ENCODE assay signal across 16 cellular contexts in the genomic region with DNA sequence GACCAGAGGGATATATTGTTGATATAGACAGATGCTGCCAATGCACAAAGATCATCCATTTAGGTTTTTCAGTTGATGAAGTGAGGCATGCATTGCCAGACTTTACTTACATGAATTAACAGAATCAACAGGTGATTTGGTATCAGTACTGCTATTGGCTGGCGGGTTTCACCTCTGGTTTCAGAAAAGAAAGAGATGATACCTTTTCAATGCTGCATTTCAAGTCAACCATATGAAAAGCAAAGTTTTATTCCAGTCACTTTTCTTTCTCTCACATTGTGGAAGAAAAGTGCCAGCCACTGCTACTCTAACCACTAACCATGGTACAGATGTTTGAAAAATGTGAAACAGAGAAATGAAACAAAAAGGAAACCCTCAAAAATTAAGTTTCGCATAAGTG.
DNase-seq lines count a peak whose midpoint lies in the region; ATAC-seq, FAIRE-seq and TF ChIP-seq lines count a peak whose summit lies in the region.
"Had no signal": no experiment of that assay in that cellular context is flagged by ENCODE, and none has a peak within 500 bp of the region (broad histone marks: within the 10 kb centered on the region; RNA-seq: fewer than 3 reads in every experiment).

No MANE protein-coding gene starts in this region.

- H3K23ac ChIP-seq in neuronal stem cell (ENCODE audit: low read depth, low read length, poor library complexity): no peak overlapping the region

- no peak overlapping the region for H2BK120ac ChIP-seq in neuronal stem cell (ENCODE audit: low read depth, low read length)

- ATAC-seq in GM19372 (IDR thresholded peaks at IDR 0.05; ENCODE audit: low read depth, unreplicated experiment) (peak; percentile 62), HG02840 (IDR thresholded peaks at IDR 0.05; ENCODE audit: low FRiP score, unreplicated experiment) (peak; percentile 73), HG03558 (IDR thresholded peaks at IDR 0.05; ENCODE audit: extremely low read depth, unreplicated experiment) (peak; percentile 77), pancreas (no peak)

- H3K4ac ChIP-seq in neuronal stem cell (ENCODE audit: low read length): no peak overlapping the region

- TF ChIP-seq CTCF in pancreas (IDR thresholded peaks at IDR 0.05): no peak

- no peak overlapping the region for H2BK15ac ChIP-seq in neuronal stem cell (ENCODE audit: low read length)

- no peak overlapping the region for H3K4me2 ChIP-seq in neuronal stem cell (ENCODE audit: insufficient read depth, low read length, poor library complexity, severe bottlenecking)
- H3K4me2 ChIP-seq: hepatocyte had no signal

- no peak overlapping the region for H2BK5ac ChIP-seq in neuronal stem cell (ENCODE audit: low read length)

- H3K79me1 ChIP-seq in neuronal stem cell (ENCODE audit: low read depth, low read length): no peaks in the 10 kb centered on the region

- H3K4me3 ChIP-seq in pancreas: no peak overlapping the region
- H3K4me3 ChIP-seq in neuronal stem cell (ENCODE audit: low read length in 2 of 2): no peak overlapping the region
- H3K4me3 ChIP-seq: hepatocyte, Peyer's patch had no signal

- H3K9me3 ChIP-seq in pancreas: no peaks in the 10 kb centered on the region
- H3K9me3 ChIP-seq in neuronal stem cell (replicated peaks in 1 of 2; ENCODE audit: control insufficient read depth in 2 of 2, insufficient read depth in 1 of 2, low read depth in 1 of 2, low read length in 2 of 2): no peaks in the 10 kb centered on the region
- H3K9me3 ChIP-seq: Peyer's patch had no signal

- H3K27me3 ChIP-seq in pancreas: no peaks in the 10 kb centered on the region
- no peaks in the 10 kb centered on the region for H3K27me3 ChIP-seq in neuronal stem cell (ENCODE audit: control insufficient read depth in 3 of 3, insufficient read depth in 3 of 3, low read depth in 1 of 3, low read length in 3 of 3)
- H3K27me3 ChIP-seq: hepatocyte, Peyer's patch had no signal

- H3K27ac ChIP-seq in pancreas (no peak overlapping the region), neuronal stem cell (replicated peaks; ENCODE audit: low read length) (no peak overlapping the region)
- H3K27ac ChIP-seq: hepatocyte, Peyer's patch, VCaP had no signal

- no peak overlapping the region for H3K14ac ChIP-seq in neuronal stem cell (ENCODE audit: low read length)

- H3K18ac ChIP-seq in neuronal stem cell (ENCODE audit: low read length): no peak overlapping the region

- H4K91ac ChIP-seq in neuronal stem cell (ENCODE audit: low read depth, low read length, poor library complexity): no peak overlapping the region

- no peaks in the 10 kb centered on the region for H3K4me1 ChIP-seq in pancreas
- peaks cover 2 to 4% of the 10 kb centered on the region in 2 donors for H3K4me1 ChIP-seq in neuronal stem cell (ENCODE audit: control insufficient read depth in 2 of 2, insufficient read depth in 1 of 2, low read depth in 1 of 2, low read length in 2 of 2)
- H3K4me1 ChIP-seq: Peyer's patch had no signal

- no peak overlapping the region for H2AK5ac ChIP-seq in neuronal stem cell (ENCODE audit: low read depth, low read length)

- 94 to 97% methylated on average over 2 of the region's 2 CpGs for WGBS in pancreas, 2 donors
- no CpG with 5 or more reads among the region's 2 CpGs for WGBS in neuronal stem cell (ENCODE audit: extremely low coverage in 2 of 2, insufficient read length in 2 of 2, insufficient replicate concordance in 1 of 2), 2 donors

- DNase-seq in GM18507 (ENCODE audit: extremely low spot score, insufficient read length, low read depth) (peak; percentile 14), pancreas (no peak), COR-L47 (lab: John Stamatoyannopoulos, UW) (no peak), neuronal stem cell (ENCODE audit: low spot score) (no peak), NCI-H2227 treated with DMSO at 0.1 percent for 48 hours (lab: John Stamatoyannopoulos, UW) (no peak)
- DNase-seq: activated naive CD8-positive, alpha-beta T cell treated with anti-CD3 and anti-CD28 coated beads, Interleukin-2, amount 10 ng/mL, durations not matched to agents 7 days and 5 days; DMS153; effector CD8-positive, alpha-beta T cell; H7; NCI-H1048; Peyer's patch had no signal

- no peak overlapping the region for H4K8ac ChIP-seq in neuronal stem cell (ENCODE audit: low read depth, low read length)

- H3K36me3 ChIP-seq in pancreas (no peaks in the 10 kb centered on the region), neuronal stem cell (replicated peaks in 1 of 2; ENCODE audit: control insufficient read depth in 2 of 2, insufficient read depth in 2 of 2, low read length in 2 of 2) (no peaks in the 10 kb centered on the region)
- H3K36me3 ChIP-seq: Peyer's patch had no signal

- intact Hi-C loops in pancreas (cut with DNase I): no loop called here

- no peak overlapping the region for H3K9ac ChIP-seq in neuronal stem cell (ENCODE audit: low read depth, low read length, poor library complexity)

- FAIRE-seq in GM18507 (lab: Jason Lieb, UNC) (peak; percentile 75), pancreas (lab: Jason Lieb, UNC) (no peak)

- H2AFZ ChIP-seq in neuronal stem cell (ENCODE audit: low read length): no peak overlapping the region
- H2AFZ ChIP-seq: hepatocyte had no signal

- no peak overlapping the region for H2BK12ac ChIP-seq in neuronal stem cell (ENCODE audit: low read length)

Comparison
In these comparisons a context has a peak if more than half of its experiments do, and no peak if none do; other contexts are left out.
1. ATAC-seq: peak in GM19372 (single experiment), HG02840 (single experiment) and HG03558 (single experiment); none in pancreas (0 of 4).